ENCODE assay signal across 27 cellular contexts in genomic region chr13:79802389-79803140, GRCh38.
DNase-seq lines count a peak whose midpoint lies in the region; TF ChIP-seq lines count a peak whose summit lies in the region.
"Had no signal": no experiment of that assay in that cellular context is flagged by ENCODE, and none has a peak within 500 bp of the region (broad histone marks: within the 10 kb centered on the region; RNA-seq: fewer than 3 reads in every experiment).

No MANE protein-coding gene starts in this region.

- H2BK15ac ChIP-seq in mesendoderm (replicated peaks; ENCODE audit: low read depth), result no peak overlapping the region

- H4K5ac ChIP-seq in mesendoderm (ENCODE audit: low read length), result no peak overlapping the region

- TF ChIP-seq POLR2A in erythroblast (IDR thresholded peaks at IDR 0.05; ENCODE audit: low read length), result no peak

- no peak overlapping the region for H3K9ac ChIP-seq in mesendoderm (ENCODE audit: low read length)

- peak overlapping the region; percentile 25 for H3K18ac ChIP-seq in mesendoderm (ENCODE audit: low read length)

- no peak overlapping the region for H3K23ac ChIP-seq in mesendoderm (ENCODE audit: low read length)

- no peak overlapping the region for H3K4me2 ChIP-seq in mesendoderm (ENCODE audit: low read length)

- no peak overlapping the region for H2AK5ac ChIP-seq in mesendoderm (ENCODE audit: low read length)

- no peak overlapping the region for H3K56ac ChIP-seq in mesendoderm (ENCODE audit: low read length)

- no peak overlapping the region for H4K8ac ChIP-seq in mesendoderm (ENCODE audit: low read depth, low read length)

- no CpG with 5 or more reads among the region's 2 CpGs for WGBS in mesendoderm (ENCODE audit: extremely low coverage, insufficient coverage, low lambda C conversion rate)

- no peak overlapping the region for H2BK5ac ChIP-seq in mesendoderm (ENCODE audit: low read length)

- no peaks in the 10 kb centered on the region for H3K79me1 ChIP-seq in mesendoderm (ENCODE audit: low read length)

- no peak overlapping the region for H3K4me3 ChIP-seq in mesendoderm (ENCODE audit: low read length)
- H3K4me3 ChIP-seq: GM12878, HAP-1, MG63, Peyer's patch, testis had no signal

- no peak overlapping the region for H3K4ac ChIP-seq in mesendoderm (ENCODE audit: low read depth, low read length)

- DNase-seq in DMS 273 (lab: John Stamatoyannopoulos, UW; ENCODE audit: unreplicated experiment), result peak; percentile 71
- peak; percentile 83 for DNase-seq in NCI-H1694 (lab: John Stamatoyannopoulos, UW)
- DNase-seq in RPMI7951 (ENCODE audit: low read depth), result peak; percentile 26
- no peak for DNase-seq in mesendoderm
- no peak for DNase-seq in NK-92 treated with Interleukin-12 subunit alpha and Interleukin-12 subunit beta, amount 100 ng/mL, for 24 hours (lab: John Stamatoyannopoulos, UW)
- no peak for DNase-seq in DMS53 treated with DMSO at 0.1 percent for 48 hours (lab: John Stamatoyannopoulos, UW; ENCODE audit: unreplicated experiment)
- no peak for DNase-seq in islet precursor cell
- no peak for DNase-seq in erythroblast (lab: John Stamatoyannopoulos, UW)
- DNase-seq: activated CD4-positive, alpha-beta T cell treated with anti-CD3 and anti-CD28 coated beads, Interleukin-2, amount 10 ng/mL, durations not matched to agents 24 days and 14 days; activated effector memory CD4-positive, alpha-beta T cell treated with Interleukin-2 at 50 U/mL for 16 hours; activated T-cell treated with anti-CD3 and anti-CD28 coated beads, Interleukin-2, amount 50 U/mL, for 1 hour; CD4-positive, CD25-positive, alpha-beta regulatory T cell; dermis blood vessel endothelial cell; EL; endodermal cell; KG1; MG63; NCI-H2081; NCI-H345; Peyer's patch; right cardiac atrium; SHP77 treated with DMSO at 0.1 percent for 48 hours; stimulated activated CD8-positive, alpha-beta memory T cell treated with anti-CD3 and anti-CD28 coated beads, Interleukin-4, amount 100 ng/mL, for 48 hours; testis had no signal

- H3K27me3 ChIP-seq in mesendoderm (ENCODE audit: insufficient read depth, low read length, poor library complexity), result no peaks in the 10 kb centered on the region
- H3K27me3 ChIP-seq: MG63, Peyer's patch, testis had no signal

- H2BK120ac ChIP-seq in mesendoderm (ENCODE audit: low read depth, low read length), result peak overlapping the region; percentile 36

- H3K79me2 ChIP-seq in mesendoderm (ENCODE audit: control insufficient read depth, insufficient read depth, low read length), result no peaks in the 10 kb centered on the region

- H3K4me1 ChIP-seq in mesendoderm (ENCODE audit: control insufficient read depth, low read depth, low read length), result peaks cover 9% of the 10 kb centered on the region
- H3K4me1 ChIP-seq: Peyer's patch had no signal

- no peak overlapping the region for H3K27ac ChIP-seq in mesendoderm (ENCODE audit: low read depth, low read length)
- H3K27ac ChIP-seq: Peyer's patch, testis, VCaP had no signal

- H3K36me3 ChIP-seq in mesendoderm (ENCODE audit: control insufficient read depth, insufficient read depth, low read length), result no peaks in the 10 kb centered on the region
- H3K36me3 ChIP-seq: HAP-1, MG63, Peyer's patch had no signal

Comparison
In these comparisons a context has a peak if more than half of its experiments do, and no peak if none do; other contexts are left out.
1. DNase-seq: peak in DMS 273 (single experiment), NCI-H1694 (single experiment) and RPMI7951 (single experiment); none in mesendoderm (single experiment), NK-92 treated with Interleukin-12 subunit alpha and Interleukin-12 subunit beta, amount 100 ng/mL, for 24 hours (single experiment), DMS53 treated with DMSO at 0.1 percent for 48 hours (single experiment), islet precursor cell (single experiment) and erythroblast (0 of 2).